ENCODE assay signal across 7 cellular contexts in genomic region chr10:21524526-21525366, GRCh38. TPM values are rescaled to one million over a fixed set of nuclear protein-coding genes. Genes with fewer than 3 reads are reported as not detected.
DNase-seq lines count a peak whose midpoint lies in the region; ATAC-seq, FAIRE-seq and TF ChIP-seq lines count a peak whose summit lies in the region.

No MANE protein-coding gene starts in this region.

- H3K9me3 ChIP-seq in Loucy (ENCODE audit: insufficient read depth, low read depth, low read length) (no peaks in the 10 kb centered on the region), K562 (replicated peaks; ENCODE audit: control insufficient read depth, insufficient read depth, low read depth, low read length) (no peaks in the 10 kb centered on the region)

- H4K20me1 ChIP-seq in Loucy (ENCODE audit: insufficient read depth, low read length, poor library complexity, severe bottlenecking) (no peaks in the 10 kb centered on the region), K562 (replicated peaks; ENCODE audit: control insufficient read depth, insufficient read depth, low read length) (no peaks in the 10 kb centered on the region)

- CTCF ChIA-PET in K562 (lab: Yijun Ruan, JAX; ENCODE audit: low intra/inter-chr PET ratio) = no interaction called here

- intact Hi-C loops in K562 (cut with micrococcal nuclease) = loop anchor here (5.0 kb wide), 1 partner anchor 793 kb away; the partner anchor contains the start of gene COMMD3

- no peak for TF ChIP-seq POLR2A in K562 (conservative IDR thresholded peaks at IDR 0.05)

- under 1% methylated on average over 22 of the region's 23 CpGs for WGBS in K562 (ENCODE audit: insufficient coverage, low coverage, missing lambda C conversion rate)

- H3F3A ChIP-seq in Loucy (ENCODE audit: low read depth) = 0 out of 2 replicates have a peak, but pooled peaks cover 13% of the 10 kb centered on the region

- TF ChIP-seq RAD21 in K562 (CRISPR knock-in tag; conservative IDR thresholded peaks at IDR 0.05 in 1 of 2, IDR thresholded peaks at IDR 0.05 in 1 of 2) = no peak

- no peak for ATAC-seq in K562
- no peak for ATAC-seq in omental fat pad (ENCODE audit: low FRiP score)

- TF ChIP-seq CTCF in Loucy (conservative IDR thresholded peaks at IDR 0.05; ENCODE audit: low read length) = no peak
- no peak for TF ChIP-seq CTCF in K562 (IDR thresholded peaks at IDR 0.05 in 2 of 3, conservative IDR thresholded peaks at IDR 0.05 in 1 of 3; ENCODE audit: insufficient read depth in 2 of 3, low read depth in 1 of 3, low read length in 3 of 3)
- no peak for TF ChIP-seq CTCF in omental fat pad (IDR thresholded peaks at IDR 0.05)

- H3K4me2 ChIP-seq in Loucy (ENCODE audit: low read depth, low read length, poor library complexity, severe bottlenecking) (peak overlapping the region; percentile 60), K562 (ENCODE audit: insufficient read depth, low read length) (peak overlapping the region; percentile 87)

- no peaks in the 10 kb centered on the region for H3K27me3 ChIP-seq in Loucy (ENCODE audit: insufficient read depth, low read length, poor library complexity, severe bottlenecking)
- H3K27me3 ChIP-seq in K562 (ENCODE audit: control insufficient read depth in 2 of 2, insufficient read depth in 2 of 2, low read length in 2 of 2) = no peaks in the 10 kb centered on the region

- in situ Hi-C loops in K562 (cut with MboI) = no loop called here

- H3K27ac ChIP-seq in K562 (ENCODE audit: extremely low read depth, low read depth, low read length) = peak overlapping the region; percentile 92
- H3K27ac ChIP-seq in temporal lobe (ENCODE audit: low read depth, low read length) = peak overlapping the region; percentile 92

- H2AFZ ChIP-seq in Loucy (ENCODE audit: low read length) (no peak overlapping the region), K562 (ENCODE audit: low read depth, low read length) (peak overlapping the region; percentile 93)

- FAIRE-seq in G401.6 (lab: Jason Lieb, UNC) (peak; percentile 57), K562 (lab: Jason Lieb, UNC) (peak; percentile 46)

- H3K4me1 ChIP-seq in Loucy (ENCODE audit: insufficient read depth, low read length, poor library complexity, severe bottlenecking) (peaks cover 27% of the 10 kb centered on the region), K562 (replicated peaks in 1 of 2; ENCODE audit: control insufficient read depth in 2 of 2, insufficient read depth in 2 of 2, low read length in 2 of 2) (peaks cover 15 to 20% of the 10 kb centered on the region in 2 experiments; a peak in 4 of 5 replicates)

- TSS peak; percentile 81 for BruUV-seq in K562 (replicated peaks; lab: Mats Ljungman, UMichigan)

- H3K4me3 ChIP-seq in Loucy (ENCODE audit: low read length, poor library complexity, severe bottlenecking) (peak overlapping the region; percentile 85), K562 (peak overlapping the region; percentile 39)

- POLR2A ChIA-PET in K562 (lab: Yijun Ruan, JAX) = interaction anchor here (0.6 to 3.1 kb wide), 7 partner anchors 8 to 274 kb away, joined by 3 to 14 read pairs (median 4); no protein-coding TSS in a partner anchor

- peak in 1 of 4 experiments; percentile 47 for DNase-seq in K562 (ENCODE audit: extremely low read depth in 1 of 4, low spot score in 3 of 4)
- DNase-seq in left kidney (ENCODE audit: low read depth, low spot score) = peak; percentile 75
- DNase-seq in NCI-H2107 (lab: John Stamatoyannopoulos, UW) = no peak
- DNase-seq in omental fat pad (ENCODE audit: low spot score) = no peak

- H3K9me2 ChIP-seq in Loucy (replicated peaks; ENCODE audit: low read depth, low read length) = no peaks in the 10 kb centered on the region

- H3K9ac ChIP-seq in Loucy (ENCODE audit: low read depth, low read length, poor library complexity, severe bottlenecking) (peak overlapping the region; percentile 98), K562 (ENCODE audit: insufficient read depth in 1 of 2, low read depth in 2 of 2, low read length in 2 of 2) (peak overlapping the region; percentile 87 to 90)

- no peaks in the 10 kb centered on the region for H3K9me1 ChIP-seq in K562 (ENCODE audit: control insufficient read depth, insufficient read depth, low read length)

- no peak for TF ChIP-seq EP300 in K562 (IDR thresholded peaks at IDR 0.05; ENCODE audit: low read length)

- H3K79me2 ChIP-seq in Loucy (ENCODE audit: insufficient read depth, low read length) = peaks cover 16% of the 10 kb centered on the region
- peaks cover 30% of the 10 kb centered on the region; the same call in 2 of the 3 replicates for H3K79me2 ChIP-seq in K562 (ENCODE audit: control insufficient read depth, insufficient read depth, low read length)

- H3K36me3 ChIP-seq in Loucy (ENCODE audit: insufficient read depth, low read length) (no peaks in the 10 kb centered on the region), K562 (ENCODE audit: control insufficient read depth, insufficient read depth, low read length) (no peaks in the 10 kb centered on the region)

TF ChIP-seq in K562, 482 proteins besides CTCF, POLR2A, EP300 and RAD21 (continues in another document):
- no peak for TF ChIP-seq IRF1 (CRISPR knock-in tag; IDR thresholded peaks at IDR 0.05; ENCODE audit: borderline replicate concordance)
- no peak for TF ChIP-seq ZNF165 (CRISPR knock-in tag; IDR thresholded peaks at IDR 0.05; ENCODE audit: borderline replicate concordance)
- TF ChIP-seq PHB (CRISPR knock-in tag; IDR thresholded peaks at IDR 0.05) = no peak
- TF ChIP-seq NFATC3 (IDR thresholded peaks at IDR 0.05) = no peak
- TF ChIP-seq FOSL1 (tag; conservative IDR thresholded peaks at IDR 0.05) = no peak
- 0 out of 2 replicates have a peak, but pooled peaks have one; percentile 38 for TF ChIP-seq SREBF2 (CRISPR knock-in tag; IDR thresholded peaks at IDR 0.05)
- TF ChIP-seq TCF7 (IDR thresholded peaks at IDR 0.05; ENCODE audit: borderline replicate concordance) = no peak
- TF ChIP-seq FOXJ3 (CRISPR knock-in tag; IDR thresholded peaks at IDR 0.05) = no peak
- 0 out of 4 replicates have a peak, but pooled peaks of 1 of the 2 experiments have one; percentile 26 for TF ChIP-seq SIN3A (IDR thresholded peaks at IDR 0.05; ENCODE audit: borderline replicate concordance in 2 of 2, control insufficient read depth in 1 of 2, low read depth in 2 of 2, low read length in 2 of 2)

RNA-seq across cellular contexts. Expression of gene SKIDA1, which starts 0.7 kb away (rescaled TPM):
- 0.44 and 0.51 TPM in 2 replicates for total RNA-seq in K562 (2011; cell fraction: chromatin; rRNA removed; ENCODE audit: low replicate concordance)
- 0.26 and 0.50 TPM in 2 replicates for total RNA-seq in K562 (2011; cell fraction: nucleolus; rRNA removed)
- total RNA-seq in K562 (2011; cell fraction: nucleoplasm; rRNA removed) = 0.38 and 0.51 TPM in 2 replicates
- total RNA-seq in K562 (2014; rRNA removed) (0.09 and 0.24 TPM in 2 replicates), K562 (2014; rRNA removed; fragmentation: Illumina TruSeq; extraction: Trizol) (0.18 and 0.45 TPM in 2 replicates), K562 (2015; rRNA removed; fragmentation: Illumina TruSeq; extraction: Trizol) (0.36 and 0.49 TPM in 2 replicates), K562 (2021) (0.42 and 1.0 TPM in 2 replicates), temporal lobe (6.9 TPM), omental fat pad (1 to 10 TPM in 2 of 4 donors, under 1 TPM in 2; 0.36 to 1.4 (median 0.77) TPM)
- polyA plus RNA-seq in K562 (2011; rRNA removed) (0.34 and 1.1 TPM in 2 replicates), K562 (2014; fragmentation: Illumina TruSeq; extraction: Trizol) (0.35 and 0.59 TPM in 2 replicates), K562 (2014; fragmentation: Nextera tagmentation; extraction: Ambion mirVana) (under 1 TPM; 0.76 to 0.77 TPM), K562 (2014; rRNA removed) (0.05 and 1.4 TPM in 2 replicates)
- 0.06 and 0.18 TPM in 2 replicates for polyA plus RNA-seq in K562 (2011; cell fraction: cytosol; rRNA removed)
- polyA plus RNA-seq in K562 (2011; cell fraction: nucleus; rRNA removed) = 0.47 and 1.4 TPM in 2 replicates
- 0.25 and 0.42 TPM in 2 replicates for polyA plus RNA-seq in K562 (2012)
- polyA minus RNA-seq in K562 (2011; rRNA and poly(A)+ RNA removed) = 0.18 and 0.35 TPM in 2 replicates
- 1.1 TPM in 1 of 2 replicates, not detected in the other for polyA minus RNA-seq in K562 (2011; cell fraction: cytosol; rRNA and poly(A)+ RNA removed)
- polyA minus RNA-seq in K562 (2011; cell fraction: nucleus; rRNA and poly(A)+ RNA removed) = 0.22 and 0.40 TPM in 2 replicates

RNA-seq across cellular contexts. Expression of gene MLLT10, which starts 9.3 kb away (rescaled TPM):
- total RNA-seq in K562 (2011; cell fraction: chromatin; rRNA removed; ENCODE audit: low replicate concordance) = 203 and 284 TPM in 2 replicates
- 117 and 140 TPM in 2 replicates for total RNA-seq in K562 (2011; cell fraction: nucleolus; rRNA removed)
- total RNA-seq in K562 (2011; cell fraction: nucleoplasm; rRNA removed) = 136 and 162 TPM in 2 replicates
- total RNA-seq in K562 (2014; rRNA removed) (65.3 and 69.9 TPM in 2 replicates), K562 (2014; rRNA removed; fragmentation: Illumina TruSeq; extraction: Trizol) (58.5 and 59.7 TPM in 2 replicates), K562 (2015; rRNA removed; fragmentation: Illumina TruSeq; extraction: Trizol) (50.9 and 60.2 TPM in 2 replicates), K562 (2021) (58.7 and 64.2 TPM in 2 replicates), temporal lobe (65.4 TPM), omental fat pad (10 to 100 TPM; 33.4 to 58.1 (median 43.6) TPM)
- polyA plus RNA-seq in K562 (2011; rRNA removed) (81.4 and 91.1 TPM in 2 replicates), K562 (2014; fragmentation: Illumina TruSeq; extraction: Trizol) (58.4 and 65.2 TPM in 2 replicates), K562 (2014; fragmentation: Nextera tagmentation; extraction: Ambion mirVana) (10 to 100 TPM; 18.8 to 25.8 TPM), K562 (2014; rRNA removed) (55.5 and 73.7 TPM in 2 replicates)
- 46.9 and 65.5 TPM in 2 replicates for polyA plus RNA-seq in K562 (2011; cell fraction: cytosol; rRNA removed)
- 106 and 111 TPM in 2 replicates for polyA plus RNA-seq in K562 (2011; cell fraction: nucleus; rRNA removed)
- 41.9 and 61.1 TPM in 2 replicates for polyA plus RNA-seq in K562 (2012)
- 118 and 129 TPM in 2 replicates for polyA minus RNA-seq in K562 (2011; rRNA and poly(A)+ RNA removed)
- 14.8 and 32.9 TPM in 2 replicates for polyA minus RNA-seq in K562 (2011; cell fraction: cytosol; rRNA and poly(A)+ RNA removed)
- polyA minus RNA-seq in K562 (2011; cell fraction: nucleus; rRNA and poly(A)+ RNA removed) = 104 and 111 TPM in 2 replicates
